In genomic region chr2:20567926-20568179, GRCh38 we compare ENCODE assay signal across 16 cellular contexts.
A peak's percentile ranks its signal among the peaks of the same experiment; 100 is the strongest.
DNase-seq lines count a peak whose midpoint lies in the region; ATAC-seq and TF ChIP-seq lines count a peak whose summit lies in the region.
"Had no signal": no experiment of that assay in that cellular context is flagged by ENCODE, and none has a peak within 500 bp of the region (broad histone marks: within the 10 kb centered on the region; RNA-seq: fewer than 3 reads in every experiment).

No MANE protein-coding gene starts in this region.

- DNase-seq in GM23338 (ENCODE audit: low spot score): no peak
- no peak for DNase-seq in WTC11 (ENCODE audit: low spot score)
- no peak for DNase-seq in T-helper 9 cell
- DNase-seq in activated CD8-positive, alpha-beta T cell treated with anti-CD3 and anti-CD28 coated beads for 36 hours: no peak
- DNase-seq: activated naive CD4-positive, alpha-beta T cell; activated T-cell treated with anti-CD3 and anti-CD28 coated beads for 4 hours; amniotic stem cell; effector CD4-positive, alpha-beta T cell; natural killer cell; NCI-H524 treated with DMSO at 0.1 percent for 48 hours; T-cell had no signal

- TF ChIP-seq RAD21 in liver (IDR thresholded peaks at IDR 0.05): no peak

- H3K9ac ChIP-seq in liver (ENCODE audit: low read depth in 1 of 2, low read length in 2 of 2): no peak overlapping the region

- WGBS in liver: 84% methylated on average over 2 of the region's 2 CpGs

- no peaks in the 10 kb centered on the region for H3F3A ChIP-seq in GM23338 (replicated peaks; ENCODE audit: low read depth)

- no peak overlapping the region for H3K4me3 ChIP-seq in GM23338
- no peak overlapping the region for H3K4me3 ChIP-seq in liver (ENCODE audit: low read depth in 1 of 3, low read length in 3 of 3)
- H3K4me3 ChIP-seq in skin epidermis: no peak overlapping the region

- peak overlapping the region; percentile 48; the same call in 1 of the 2 replicates for H3K4me2 ChIP-seq in GM23338

- H3K4me1 ChIP-seq in GM23338 (ENCODE audit: insufficient read depth) (peaks cover 8% of the 10 kb centered on the region), liver (ENCODE audit: control insufficient read depth in 4 of 4, insufficient read depth in 4 of 4, low read length in 3 of 4) (peaks cover 15 to 41% (median 30%) of the 10 kb centered on the region in 4 donors)

- H3K9me3 ChIP-seq in liver (ENCODE audit: control insufficient read depth in 4 of 4, low read length in 3 of 4): no peaks in the 10 kb centered on the region

- intact Hi-C loops in activated CD8-positive, alpha-beta T cell treated with anti-CD3 and anti-CD28 coated beads for 36 hours (cut with micrococcal nuclease): no loop called here

- peaks cover 30% of the 10 kb centered on the region for H3K27me3 Mint-ChIP-seq in GM23338 (ENCODE audit: insufficient read depth, low read depth, poor library complexity)
- H3K27me3 Mint-ChIP-seq in WTC11 (ENCODE audit: low read depth): peaks cover 3% of the 10 kb centered on the region; the same call in 1 of the 2 replicates
- H3K27me3 Mint-ChIP-seq in activated CD8-positive, alpha-beta T cell treated with anti-CD3 and anti-CD28 coated beads for 36 hours: peaks cover 3% of the 10 kb centered on the region

- H3K27ac ChIP-seq in GM23338 (ENCODE audit: low read depth) (no peak overlapping the region), liver (ENCODE audit: low read depth in 1 of 2, low read length in 2 of 2) (peak overlapping the region; percentile 58 to 60), skin epidermis (peak overlapping the region in 13 of 21 experiments; percentile 0 to 88 (median 52))

- H3K36me3 Mint-ChIP-seq in GM23338 (ENCODE audit: low read depth): no peaks in the 10 kb centered on the region
- H3K36me3 Mint-ChIP-seq in WTC11: no peaks in the 10 kb centered on the region
- H3K36me3 Mint-ChIP-seq in activated CD8-positive, alpha-beta T cell treated with anti-CD3 and anti-CD28 coated beads for 36 hours (ENCODE audit: low read depth): no peaks in the 10 kb centered on the region
- H3K36me3 Mint-ChIP-seq: memory B cell, natural killer cell, T-cell had no signal

- H2AFZ ChIP-seq in GM23338: no peak overlapping the region

- H3K27ac Mint-ChIP-seq in GM23338: no peak overlapping the region
- H3K27ac Mint-ChIP-seq in WTC11: no peak overlapping the region
- no peak overlapping the region for H3K27ac Mint-ChIP-seq in activated CD8-positive, alpha-beta T cell treated with anti-CD3 and anti-CD28 coated beads for 36 hours
- H3K27ac Mint-ChIP-seq: memory B cell, natural killer cell, T-cell had no signal

- no peaks in the 10 kb centered on the region; the same call in 1 of the 2 replicates for H3K9me2 ChIP-seq in GM23338 (ENCODE audit: insufficient read depth)

- ATAC-seq in GM23338 (no peak), WTC11 (no peak; the same call in 1 of the 2 replicates), HG03378 (IDR thresholded peaks at IDR 0.05; ENCODE audit: unreplicated experiment) (no peak)
- no peak for ATAC-seq in activated CD8-positive, alpha-beta T cell treated with anti-CD3 and anti-CD28 coated beads for 36 hours
- ATAC-seq: natural killer cell, T-cell had no signal

- H3K27me3 ChIP-seq in GM23338 (ENCODE audit: insufficient read depth): no peaks in the 10 kb centered on the region
- H3K27me3 ChIP-seq in liver (ENCODE audit: control insufficient read depth in 4 of 4, insufficient read depth in 4 of 4, low read length in 3 of 4): no peaks in the 10 kb centered on the region

- no peaks in the 10 kb centered on the region for H3K79me2 ChIP-seq in GM23338 (replicated peaks; ENCODE audit: insufficient read depth)

- POLR2A ChIA-PET in WTC11 (lab: Charles Lee): interaction anchor here (2.2 kb wide), 1 partner anchor 121 kb away, joined by 9 read pairs; the partner anchor contains the start of gene RHOB
- POLR2A ChIA-PET in activated CD8-positive, alpha-beta T cell treated with anti-CD3 and anti-CD28 coated beads for 36 hours (lab: Charles Lee): no interaction called here

- CTCF ChIA-PET in WTC11 (lab: Charles Lee): interaction anchor here (1.2 to 1.5 kb wide), 3 partner anchors 62 to 84 kb away, joined by 3 to 4 read pairs (median 4); partner anchors contain the start of gene HS1BP3
- CTCF ChIA-PET in activated CD8-positive, alpha-beta T cell treated with anti-CD3 and anti-CD28 coated beads for 36 hours (lab: Charles Lee): interaction anchor here (1.2 kb wide), 1 partner anchor 75 kb away, joined by 3 read pairs; no protein-coding TSS in a partner anchor

- no peak for TF ChIP-seq CTCF in GM23338 (conservative IDR thresholded peaks at IDR 0.05; ENCODE audit: low read depth in 2 of 2)
- TF ChIP-seq CTCF in WTC11 (IDR thresholded peaks at IDR 0.05): no peak
- no peak for TF ChIP-seq CTCF in liver (IDR thresholded peaks at IDR 0.05; ENCODE audit: low read depth, low read length, missing input control)
- TF ChIP-seq CTCF in activated CD8-positive, alpha-beta T cell treated with anti-CD3 and anti-CD28 coated beads for 36 hours (IDR thresholded peaks at IDR 0.05): no peak

- no peaks in the 10 kb centered on the region for H3K36me3 ChIP-seq in GM23338 (ENCODE audit: insufficient read depth)
- H3K36me3 ChIP-seq in liver (ENCODE audit: control insufficient read depth in 4 of 4, insufficient read depth in 3 of 4, low read depth in 1 of 4, low read length in 3 of 4): no peaks in the 10 kb centered on the region

- no peaks in the 10 kb centered on the region for H3K9me3 Mint-ChIP-seq in GM23338
- H3K9me3 Mint-ChIP-seq in WTC11: no peaks in the 10 kb centered on the region
- H3K9me3 Mint-ChIP-seq in activated CD8-positive, alpha-beta T cell treated with anti-CD3 and anti-CD28 coated beads for 36 hours: no peaks in the 10 kb centered on the region
- H3K9me3 Mint-ChIP-seq: central memory CD8-positive, alpha-beta T cell; memory B cell; natural killer cell; T-cell had no signal

- no peak overlapping the region for H3K4me3 Mint-ChIP-seq in GM23338
- H3K4me3 Mint-ChIP-seq in WTC11: no peak overlapping the region
- H3K4me3 Mint-ChIP-seq in activated CD8-positive, alpha-beta T cell treated with anti-CD3 and anti-CD28 coated beads for 36 hours: no peak overlapping the region
- H3K4me3 Mint-ChIP-seq: central memory CD8-positive, alpha-beta T cell; memory B cell; natural killer cell; T-cell had no signal

- no peaks in the 10 kb centered on the region for H4K20me1 ChIP-seq in GM23338 (replicated peaks; ENCODE audit: insufficient read depth)

- H3K4me1 Mint-ChIP-seq in GM23338: peaks cover 17% of the 10 kb centered on the region
- peaks cover 18% of the 10 kb centered on the region for H3K4me1 Mint-ChIP-seq in WTC11
- no peaks in the 10 kb centered on the region for H3K4me1 Mint-ChIP-seq in activated CD8-positive, alpha-beta T cell treated with anti-CD3 and anti-CD28 coated beads for 36 hours (ENCODE audit: low read depth)
- H3K4me1 Mint-ChIP-seq: central memory CD8-positive, alpha-beta T cell; memory B cell; natural killer cell; T-cell had no signal

TF ChIP-seq in GM23338, 12 proteins besides CTCF, POLR2A, EP300 and RAD21:
- TF ChIP-seq ETS1 (IDR thresholded peaks at IDR 0.05): no peak
- no peak for TF ChIP-seq ZNF331 (CRISPR knock-in tag; IDR thresholded peaks at IDR 0.05; ENCODE audit: low read depth)
- TF ChIP-seq POLR2AphosphoS5 (IDR thresholded peaks at IDR 0.05; ENCODE audit: low read depth): no peak
TF ChIP-seq in GM23338: peak in this region for 0.

TF ChIP-seq in WTC11, 78 proteins besides CTCF, POLR2A, EP300 and RAD21 (continues in another document):
- no peak for TF ChIP-seq AR (CRISPR knock-in tag; IDR thresholded peaks at IDR 0.05)

TF ChIP-seq in liver, 16 proteins besides CTCF, POLR2A, EP300 and RAD21:
- TF ChIP-seq HNF4A (conservative IDR thresholded peaks at IDR 0.05) (no peak), EGR1 (IDR thresholded peaks at IDR 0.05; ENCODE audit: low read depth in 2 of 2) (no peak), SP1 (IDR thresholded peaks at IDR 0.05) (no peak), HNF4G (IDR thresholded peaks at IDR 0.05) (no peak), FOXA2 (IDR thresholded peaks at IDR 0.05) (no peak), NR2F2 (IDR thresholded peaks at IDR 0.05) (no peak), YY1 (IDR thresholded peaks at IDR 0.05) (no peak), TAF1 (conservative IDR thresholded peaks at IDR 0.05) (no peak)
TF ChIP-seq in liver: peak in this region for 0.
